9 cellular contexts compared by ENCODE assay signal in the genomic region with DNA sequence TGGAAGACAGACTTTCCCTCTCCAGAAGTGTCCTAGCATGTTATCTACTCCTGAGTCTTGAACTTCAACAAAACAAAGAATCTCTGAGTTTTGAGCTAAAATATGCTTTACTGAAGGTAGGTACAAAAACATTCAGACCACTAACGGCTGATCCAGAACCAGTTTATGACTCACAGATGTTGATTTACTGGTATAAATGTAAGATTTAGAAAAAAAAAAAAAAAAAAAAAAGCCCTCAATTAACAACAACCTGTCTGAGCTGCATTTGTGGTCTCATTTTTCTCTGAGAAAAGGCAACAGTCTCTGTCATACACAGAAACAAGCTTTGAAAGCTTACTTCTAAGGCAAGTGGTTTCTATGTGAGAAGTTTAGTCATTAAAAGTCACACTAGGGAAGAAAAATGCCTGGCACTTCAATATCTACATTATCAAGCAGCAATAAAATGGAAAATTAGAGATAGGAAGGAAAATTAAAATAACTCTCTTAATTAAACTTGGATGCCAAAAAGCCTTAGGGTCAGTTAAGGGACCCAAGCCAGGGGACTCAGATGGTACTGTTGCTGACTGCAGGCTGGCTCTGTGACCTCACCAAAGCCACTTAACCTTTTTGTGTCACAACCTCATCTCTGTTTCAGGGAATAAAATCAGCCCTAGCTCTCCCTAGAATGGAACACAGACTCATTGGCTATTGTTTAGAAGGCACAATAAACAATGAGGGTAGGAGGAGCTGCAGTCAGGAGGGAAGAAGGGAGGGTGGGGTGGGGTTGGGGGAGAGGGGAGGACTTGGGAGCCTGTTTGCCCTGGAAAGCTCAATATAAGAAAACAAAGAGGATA.
DNase-seq lines count a peak whose midpoint lies in the region; ATAC-seq and TF ChIP-seq lines count a peak whose summit lies in the region.
"Had no signal": no experiment of that assay in that cellular context is flagged by ENCODE, and none has a peak within 500 bp of the region (broad histone marks: within the 10 kb centered on the region; RNA-seq: fewer than 3 reads in every experiment).

No MANE protein-coding gene starts in this region.

- DNase-seq in EH (ENCODE audit: low read depth) (peak; percentile 65), OCI-LY7 (ENCODE audit: low spot score) (no peak), osteocyte (ENCODE audit: extremely low spot score, unreplicated experiment) (no peak), UCSD-AML1 (lab: John Stamatoyannopoulos, UW; ENCODE audit: unreplicated experiment) (no peak), NCI-H526 treated with DMSO at 0.1 percent for 48 hours (lab: John Stamatoyannopoulos, UW) (no peak), NCI-H128 (lab: John Stamatoyannopoulos, UW; ENCODE audit: unreplicated experiment) (no peak)
- DNase-seq: NCI-H82 had no signal

- peaks cover 28% of the 10 kb centered on the region for H3K79me2 ChIP-seq in OCI-LY7 (ENCODE audit: insufficient read depth, low read depth, low read length)

- H3K4me1 Mint-ChIP-seq in osteocyte (ENCODE audit: unreplicated experiment) = peaks cover 39% of the 10 kb centered on the region

- H3K27ac Mint-ChIP-seq in osteocyte (ENCODE audit: unreplicated experiment) = peak overlapping the region; percentile 16

- H3K9me2 ChIP-seq in OCI-LY7 (ENCODE audit: insufficient read depth, low read length) = no peaks in the 10 kb centered on the region

- no peaks in the 10 kb centered on the region for H3K9me3 Mint-ChIP-seq in osteocyte (ENCODE audit: unreplicated experiment)

- peaks cover 58% of the 10 kb centered on the region for H3K4me1 ChIP-seq in OCI-LY7 (ENCODE audit: insufficient read depth, low read length, poor library complexity, severe bottlenecking)
- H3K4me1 ChIP-seq in duodenal mucosa (ENCODE audit: control insufficient read depth in 1 of 2, insufficient read depth in 2 of 2, low read length in 2 of 2) = peaks cover 7 to 10% of the 10 kb centered on the region in 2 donors

- no peak for TF ChIP-seq CTCF in OCI-LY7 (conservative IDR thresholded peaks at IDR 0.05; ENCODE audit: low read length)
- no peak for TF ChIP-seq CTCF in osteocyte (IDR thresholded peaks at IDR 0.05)

- peaks cover 0 to 2% of the 10 kb centered on the region in 2 donors for H3K27me3 ChIP-seq in duodenal mucosa (ENCODE audit: control insufficient read depth in 1 of 2, insufficient read depth in 2 of 2, low read length in 2 of 2)

- CTCF ChIA-PET in OCI-LY7 (lab: Charles Lee; ENCODE audit: unreplicated experiment) = no interaction called here

- no peak for ATAC-seq in HG02852 (IDR thresholded peaks at IDR 0.05; ENCODE audit: unreplicated experiment)

- peak overlapping the region; percentile 17; the same call in 1 of the 2 replicates for H3K4me2 ChIP-seq in OCI-LY7 (ENCODE audit: low read length)

- BruUV-seq in OCI-LY7 (replicated peaks; lab: Mats Ljungman, UMichigan) = no TSS peak

- H3K9ac ChIP-seq in duodenal mucosa (ENCODE audit: low read depth in 1 of 2, low read length in 2 of 2) = no peak overlapping the region

- H3K36me3 Mint-ChIP-seq in osteocyte (ENCODE audit: unreplicated experiment) = no peaks in the 10 kb centered on the region

- H4K20me1 ChIP-seq in OCI-LY7 (ENCODE audit: insufficient read depth, low read length) = no peaks in the 10 kb centered on the region

- H3K27me3 Mint-ChIP-seq in osteocyte (ENCODE audit: unreplicated experiment) = no peaks in the 10 kb centered on the region

- POLR2A ChIA-PET in OCI-LY7 (lab: Charles Lee) = interaction anchor here (0.6 to 4.6 kb wide), 17 partner anchors 8 to 1644 kb away, joined by 3 to 89 read pairs (median 4); no protein-coding TSS in a partner anchor

- H3K4me3 ChIP-seq in OCI-LY7 (ENCODE audit: low read depth, low read length, poor library complexity, severe bottlenecking) (no peak overlapping the region), duodenal mucosa (ENCODE audit: low read depth in 1 of 2, low read length in 2 of 2) (no peak overlapping the region)

- H3K36me3 ChIP-seq in OCI-LY7 (ENCODE audit: insufficient read depth, low read length) (peaks cover 14% of the 10 kb centered on the region), duodenal mucosa (ENCODE audit: control insufficient read depth in 1 of 2, insufficient read depth in 2 of 2, low read length in 2 of 2) (no peaks in the 10 kb centered on the region)

- H2AFZ ChIP-seq in OCI-LY7 (ENCODE audit: low read length) = peak overlapping the region; percentile 55

- no peak overlapping the region for H3K4me3 Mint-ChIP-seq in osteocyte (ENCODE audit: unreplicated experiment)

- no peak overlapping the region for H3K27ac ChIP-seq in OCI-LY7 (ENCODE audit: low read depth, low read length, poor library complexity, severe bottlenecking)
- peak overlapping the region; percentile 60 for H3K27ac ChIP-seq in duodenal mucosa (ENCODE audit: low read depth, low read length)

- no peaks in the 10 kb centered on the region for H3K9me3 ChIP-seq in OCI-LY7 (ENCODE audit: low read length)
- H3K9me3 ChIP-seq in duodenal mucosa (ENCODE audit: control insufficient read depth in 1 of 2, low read length in 2 of 2) = no peaks in the 10 kb centered on the region

- intact Hi-C loops in OCI-LY7 (cut with micrococcal nuclease; ENCODE audit: unreplicated experiment) = no loop called here
